In genomic region chr2:45650851-45651414, GRCh38 we compare ENCODE assay signal across 8 cellular contexts. TPM values are rescaled to one million over a fixed set of nuclear protein-coding genes. Genes with fewer than 3 reads are reported as not detected.
DNase-seq lines count a peak whose midpoint lies in the region; ATAC-seq and TF ChIP-seq lines count a peak whose summit lies in the region.

No MANE protein-coding gene starts in this region.

- peaks cover 8 to 31% (median 25%) of the 10 kb centered on the region in 4 donors for H3K4me1 Mint-ChIP-seq in CD4-positive, CD25-positive, alpha-beta regulatory T cell
- peaks cover 17% of the 10 kb centered on the region for H3K4me1 Mint-ChIP-seq in activated CD8-positive, alpha-beta T cell treated with anti-CD3 and anti-CD28 coated beads for 36 hours (ENCODE audit: low read depth)

- H3K27me3 ChIP-seq in CD4-positive, CD25-positive, alpha-beta regulatory T cell (ENCODE audit: control insufficient read depth, insufficient read depth, low read length): no peaks in the 10 kb centered on the region
- H3K27me3 ChIP-seq in lung (ENCODE audit: control insufficient read depth, insufficient read depth): no peaks in the 10 kb centered on the region

- DNase-seq in CD4-positive, CD25-positive, alpha-beta regulatory T cell: peak; percentile 89 to 95 (median 94)
- DNase-seq in NCI-H82 treated with DMSO at 0.1 percent for 48 hours (lab: John Stamatoyannopoulos, UW; ENCODE audit: unreplicated experiment): peak; percentile 15
- peak; percentile 95 for DNase-seq in activated CD8-positive, alpha-beta T cell treated with anti-CD3 and anti-CD28 coated beads for 36 hours
- DNase-seq in ecto neural progenitor cell (ENCODE audit: low spot score): peak; percentile 88
- DNase-seq in lung (ENCODE audit: low spot score): peak; percentile 95
- peak; percentile 81 to 92 (median 86) for DNase-seq in stimulated activated CD4-positive, alpha-beta T cell treated with anti-CD3 and anti-CD28 coated beads, TNF-alpha, amount 100 ng/mL, for 1 hour (ENCODE audit: low read depth in 3 of 3, low spot score in 1 of 3)

- H3K27me3 Mint-ChIP-seq in CD4-positive, CD25-positive, alpha-beta regulatory T cell: peaks cover 42% of the 10 kb centered on the region
- H3K27me3 Mint-ChIP-seq in activated CD8-positive, alpha-beta T cell treated with anti-CD3 and anti-CD28 coated beads for 36 hours: peaks cover 5% of the 10 kb centered on the region

- H3K27ac Mint-ChIP-seq in CD4-positive, CD25-positive, alpha-beta regulatory T cell: peak overlapping the region; percentile 94 to 98 (median 95)
- H3K27ac Mint-ChIP-seq in activated CD8-positive, alpha-beta T cell treated with anti-CD3 and anti-CD28 coated beads for 36 hours: peak overlapping the region; percentile 90

- intact Hi-C loops in activated CD8-positive, alpha-beta T cell treated with anti-CD3 and anti-CD28 coated beads for 36 hours (cut with micrococcal nuclease): no loop called here

- H3K36me3 ChIP-seq in CD4-positive, CD25-positive, alpha-beta regulatory T cell (ENCODE audit: control insufficient read depth, insufficient read depth, low read length): no peaks in the 10 kb centered on the region
- no peaks in the 10 kb centered on the region for H3K36me3 ChIP-seq in lung (ENCODE audit: control insufficient read depth in 2 of 2, insufficient read depth in 2 of 2, low read length in 2 of 2)

- no peak overlapping the region for H3K4me3 ChIP-seq in CD4-positive, CD25-positive, alpha-beta regulatory T cell (ENCODE audit: low read depth, low read length)
- peak overlapping the region; percentile 81 for H3K4me3 ChIP-seq in lung

- peak; percentile 88 to 90 for ATAC-seq in CD4-positive, CD25-positive, alpha-beta regulatory T cell (ENCODE audit: low read depth in 2 of 2)
- ATAC-seq in GM19324 (IDR thresholded peaks at IDR 0.05; ENCODE audit: low FRiP score, unreplicated experiment): peak; percentile 81
- ATAC-seq in HG03460 (IDR thresholded peaks at IDR 0.05; ENCODE audit: unreplicated experiment): peak; percentile 70
- ATAC-seq in activated CD8-positive, alpha-beta T cell treated with anti-CD3 and anti-CD28 coated beads for 36 hours: peak; percentile 87
- ATAC-seq in lung (ENCODE audit: insufficient read depth, low FRiP score): peak; percentile 81

- no peaks in the 10 kb centered on the region for H3K9me3 ChIP-seq in CD4-positive, CD25-positive, alpha-beta regulatory T cell (ENCODE audit: control insufficient read depth in 2 of 2, low read length in 2 of 2)
- H3K9me3 ChIP-seq in lung (ENCODE audit: control insufficient read depth in 2 of 2, insufficient read depth in 1 of 2, low read length in 1 of 2): peaks cover 0 to 1% of the 10 kb centered on the region in 2 donors

- CTCF ChIA-PET in activated CD8-positive, alpha-beta T cell treated with anti-CD3 and anti-CD28 coated beads for 36 hours (lab: Charles Lee): interaction anchor here (0.6 to 6.2 kb wide), 5 partner anchors 10 to 129 kb away, joined by 3 to 33 read pairs (median 3); no protein-coding TSS in a partner anchor

- peak overlapping the region; percentile 68 for H3K27ac ChIP-seq in CD4-positive, CD25-positive, alpha-beta regulatory T cell (ENCODE audit: insufficient read depth, low read length, poor library complexity, severe bottlenecking)
- peak overlapping the region; percentile 98 for H3K27ac ChIP-seq in lung (ENCODE audit: low read depth in 1 of 2, low read length in 1 of 2)

- 1% methylated on average over 63 to 79 of the region's 79 CpGs for WGBS in lung, 2 donors

- POLR2A ChIA-PET in activated CD8-positive, alpha-beta T cell treated with anti-CD3 and anti-CD28 coated beads for 36 hours (lab: Charles Lee): interaction anchor here (0.7 to 1.1 kb wide), 3 partner anchors 9 to 209 kb away, joined by 3 read pairs; no protein-coding TSS in a partner anchor

- TF ChIP-seq CTCF in activated CD8-positive, alpha-beta T cell treated with anti-CD3 and anti-CD28 coated beads for 36 hours (IDR thresholded peaks at IDR 0.05): peak; percentile 14
- peak; percentile 37 for TF ChIP-seq CTCF in lung (IDR thresholded peaks at IDR 0.05; ENCODE audit: control extremely low read depth, extremely low read depth)

- peaks cover 0 to 3% (median 0%) of the 10 kb centered on the region in 7 donors for H3K9me3 Mint-ChIP-seq in CD4-positive, CD25-positive, alpha-beta regulatory T cell
- no peaks in the 10 kb centered on the region for H3K9me3 Mint-ChIP-seq in activated CD8-positive, alpha-beta T cell treated with anti-CD3 and anti-CD28 coated beads for 36 hours

- H3K36me3 Mint-ChIP-seq in CD4-positive, CD25-positive, alpha-beta regulatory T cell: no peaks in the 10 kb centered on the region
- peaks cover 2% of the 10 kb centered on the region for H3K36me3 Mint-ChIP-seq in activated CD8-positive, alpha-beta T cell treated with anti-CD3 and anti-CD28 coated beads for 36 hours (ENCODE audit: low read depth)

- peaks cover 29% of the 10 kb centered on the region for H3K4me1 ChIP-seq in CD4-positive, CD25-positive, alpha-beta regulatory T cell (ENCODE audit: control insufficient read depth, insufficient read depth, low read length, poor library complexity, severe bottlenecking)
- H3K4me1 ChIP-seq in lung (ENCODE audit: control insufficient read depth in 2 of 2, insufficient read depth in 2 of 2, low read length in 2 of 2): peaks cover 8 to 13% of the 10 kb centered on the region in 2 donors

- peak overlapping the region; percentile 88 to 98 (median 94) for H3K4me3 Mint-ChIP-seq in CD4-positive, CD25-positive, alpha-beta regulatory T cell
- peak overlapping the region; percentile 84 for H3K4me3 Mint-ChIP-seq in activated CD8-positive, alpha-beta T cell treated with anti-CD3 and anti-CD28 coated beads for 36 hours

RNA-seq across cellular contexts. Expression of gene PRKCE, which starts 0.5 kb away (rescaled TPM):
- 16.5 TPM for total RNA-seq in CD4-positive, CD25-positive, alpha-beta regulatory T cell
- polyA plus RNA-seq in CD4-positive, CD25-positive, alpha-beta regulatory T cell: 1 to 10 TPM in 3 of 4 donors, under 1 TPM in 1; 0.78 to 1.9 (median 1.2) TPM
- 10 to 100 TPM; 11.5 to 11.9 TPM for total RNA-seq in activated CD8-positive, alpha-beta T cell treated with anti-CD3 and anti-CD28 coated beads for 36 hours
- total RNA-seq in lung: 10 to 100 TPM; 46.0 to 82.2 TPM
- 10 to 100 TPM; 12.5 to 18.1 TPM for polyA plus RNA-seq in lung

RNA-seq across cellular contexts. Expression of gene SRBD1, which starts 39.9 kb away (rescaled TPM):
- total RNA-seq in CD4-positive, CD25-positive, alpha-beta regulatory T cell: 18.2 TPM
- polyA plus RNA-seq in CD4-positive, CD25-positive, alpha-beta regulatory T cell: 10 to 100 TPM in 1 of 4 donors, 1 to 10 TPM in 3; 7.4 to 11.5 (median 9.1) TPM
- total RNA-seq in activated CD8-positive, alpha-beta T cell treated with anti-CD3 and anti-CD28 coated beads for 36 hours: 10 to 100 TPM; 14.8 to 21.7 TPM
- total RNA-seq in lung: 10 to 100 TPM; 14.8 to 30.6 TPM
- 1 to 10 TPM; 5.6 to 8.1 TPM for polyA plus RNA-seq in lung

Comparison
In these comparisons a context has a peak if more than half of its experiments do, and no peak if none do; other contexts are left out.
1. DNase-seq: peak in every context shown above with its lines; median percentile 95 in activated CD8-positive, alpha-beta T cell treated with anti-CD3 and anti-CD28 coated beads for 36 hours; 95 in lung; 94 in CD4-positive, CD25-positive, alpha-beta regulatory T cell; 88 in ecto neural progenitor cell; 86 in stimulated activated CD4-positive, alpha-beta T cell treated with anti-CD3 and anti-CD28 coated beads, TNF-alpha, amount 100 ng/mL, for 1 hour; 15 in NCI-H82 treated with DMSO at 0.1 percent for 48 hours.